Comparison of ENCODE assay signal across 18 cellular contexts in the genomic region with DNA sequence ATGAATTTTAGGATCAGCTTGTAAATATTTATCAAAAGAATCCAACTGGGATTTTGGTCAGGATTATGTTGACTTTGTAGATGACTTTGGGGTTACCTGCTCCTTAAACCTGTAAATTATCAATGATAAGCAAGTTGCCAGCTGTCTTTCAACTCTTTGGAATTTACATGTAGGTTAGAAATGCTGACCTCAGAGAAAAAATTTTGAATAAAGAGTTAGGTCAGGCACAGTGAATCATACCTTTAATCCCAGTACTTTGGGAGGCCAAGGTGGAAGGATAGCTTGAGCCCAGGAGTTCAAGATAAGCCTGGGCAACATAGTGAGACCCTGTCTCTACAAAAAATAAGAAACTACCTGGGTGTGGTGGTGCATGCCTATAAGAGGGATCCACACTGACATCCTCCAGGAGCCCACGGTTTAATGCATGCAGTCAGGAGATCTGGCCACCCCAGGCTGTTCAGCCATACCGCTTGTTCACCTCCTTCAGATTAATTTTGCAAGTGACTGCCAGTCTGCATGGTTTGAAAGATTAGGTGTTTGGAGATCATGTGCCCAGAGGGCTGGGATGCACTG.
A peak's percentile ranks its signal among the peaks of the same experiment; 100 is the strongest.
DNase-seq lines count a peak whose midpoint lies in the region; ATAC-seq and TF ChIP-seq lines count a peak whose summit lies in the region.
"Had no signal": no experiment of that assay in that cellular context is flagged by ENCODE, and none has a peak within 500 bp of the region (broad histone marks: within the 10 kb centered on the region; RNA-seq: fewer than 3 reads in every experiment).

No MANE protein-coding gene starts in this region.

- H3K9me3 Mint-ChIP-seq in neural crest cell, result no peaks in the 10 kb centered on the region
- peaks cover 3 to 4% of the 10 kb centered on the region in 2 donors for H3K9me3 Mint-ChIP-seq in stimulated activated naive B cell treated with anti-CD40 and anti-IgM and Interleukin-4, amounts not matched to agents 10 μg/mL and 1 μg/mL and 100 μg/mL, for 72 hours

- H3K4me3 ChIP-seq in heart right ventricle, result no peak overlapping the region
- no peak overlapping the region for H3K4me3 ChIP-seq in adrenal gland
- H3K4me3 ChIP-seq in thoracic aorta, result no peak overlapping the region
- H3K4me3 ChIP-seq: BLaER1, GM12878 had no signal

- H3K4me3 Mint-ChIP-seq in neural crest cell, result peak overlapping the region; percentile 69
- H3K4me3 Mint-ChIP-seq in stimulated activated naive B cell treated with anti-CD40 and anti-IgM and Interleukin-4, amounts not matched to agents 10 μg/mL and 1 μg/mL and 100 μg/mL, for 72 hours, result no peak overlapping the region

- peaks cover 7% of the 10 kb centered on the region for H3K36me3 Mint-ChIP-seq in neural crest cell (ENCODE audit: low read depth)
- peaks cover 8 to 12% of the 10 kb centered on the region in 2 donors for H3K36me3 Mint-ChIP-seq in stimulated activated naive B cell treated with anti-CD40 and anti-IgM and Interleukin-4, amounts not matched to agents 10 μg/mL and 1 μg/mL and 100 μg/mL, for 72 hours

- intact Hi-C loops in heart right ventricle (cut with DNase I) (loop anchor here in 5 of 10 donors (5.0 to 10.0 kb wide), 5 partner anchors 53 to 153 kb away; partner anchors contain the start of gene VAPA (in 2 of the 5)), cardiac septum (cut with DNase I) (no loop called here), adrenal gland (cut with DNase I) (loop anchor here in 1 of 2 donors (10.0 kb wide), 1 partner anchor 73 kb away; no protein-coding TSS in a partner anchor)

- H3K9me3 ChIP-seq in heart right ventricle (peaks cover 0 to 3% (median 0%) of the 10 kb centered on the region in 11 donors), adrenal gland (replicated peaks in 1 of 3) (no peaks in the 10 kb centered on the region), thoracic aorta (no peaks in the 10 kb centered on the region)

- H3K4me1 Mint-ChIP-seq in neural crest cell, result peaks cover 51% of the 10 kb centered on the region
- no peaks in the 10 kb centered on the region for H3K4me1 Mint-ChIP-seq in stimulated activated naive B cell treated with anti-CD40 and anti-IgM and Interleukin-4, amounts not matched to agents 10 μg/mL and 1 μg/mL and 100 μg/mL, for 72 hours

- H3K27ac ChIP-seq in heart right ventricle (peak overlapping the region in 6 of 10 donors; percentile 6 to 92 (median 86)), adrenal gland (peak overlapping the region; percentile 22 to 91 (median 88)), thoracic aorta (peak overlapping the region; percentile 57 to 73)
- H3K27ac ChIP-seq: BLaER1, KMS-11 had no signal

- 70 to 73% methylated on average over 2 of the region's 2 CpGs for WGBS in heart right ventricle, 2 donors
- WGBS in adrenal gland, 4 donors, result 86 to 100% (median 90%) methylated on average over 2 of the region's 2 CpGs

- H3K27me3 ChIP-seq in heart right ventricle (no peaks in the 10 kb centered on the region), adrenal gland (no peaks in the 10 kb centered on the region), thoracic aorta (replicated peaks; ENCODE audit: insufficient read depth) (no peaks in the 10 kb centered on the region)
- H3K27me3 ChIP-seq: BLaER1 had no signal

- DNase-seq in heart right ventricle (no peak), cardiac septum (ENCODE audit: low spot score) (no peak), adrenal gland (no peak), neural crest cell (ENCODE audit: low read depth, low spot score) (no peak), thoracic aorta (ENCODE audit: low spot score) (no peak), occipital lobe (lab: John Stamatoyannopoulos, UW) (no peak), GM19240 (ENCODE audit: insufficient read length, low spot score) (no peak)
- no peak for DNase-seq in stimulated activated naive B cell treated with anti-CD40 and anti-IgM and Interleukin-4, amounts not matched to agents 10 μg/mL and 1 μg/mL and 100 μg/mL, for 72 hours
- DNase-seq: 8988T, GDM1, NCI-H1436, NCI-H2081, NCI-H510A, NCI-H82 had no signal

- TF ChIP-seq POLR2A in adrenal gland (IDR thresholded peaks at IDR 0.05), result no peak

- H3K36me3 ChIP-seq in heart right ventricle (peaks cover 0 to 11% (median 0%) of the 10 kb centered on the region in 9 donors), adrenal gland (replicated peaks in 1 of 2) (no peaks in the 10 kb centered on the region), thoracic aorta (no peaks in the 10 kb centered on the region)
- H3K36me3 ChIP-seq: BLaER1 had no signal

- H3K4me1 ChIP-seq in heart right ventricle (peaks cover 7 to 41% (median 23%) of the 10 kb centered on the region in 9 donors), adrenal gland (replicated peaks in 1 of 2) (peaks cover 24 to 44% of the 10 kb centered on the region in 2 donors), thoracic aorta (ENCODE audit: control insufficient read depth in 1 of 2, low read depth in 2 of 2) (peaks cover 19 to 34% of the 10 kb centered on the region in 2 donors)

- no peaks in the 10 kb centered on the region for H3K27me3 Mint-ChIP-seq in neural crest cell (ENCODE audit: low read depth)
- peaks cover 11 to 18% of the 10 kb centered on the region in 2 donors for H3K27me3 Mint-ChIP-seq in stimulated activated naive B cell treated with anti-CD40 and anti-IgM and Interleukin-4, amounts not matched to agents 10 μg/mL and 1 μg/mL and 100 μg/mL, for 72 hours

- TF ChIP-seq CTCF in heart right ventricle (IDR thresholded peaks at IDR 0.05), result no peak
- TF ChIP-seq CTCF in adrenal gland (IDR thresholded peaks at IDR 0.05), result no peak
- TF ChIP-seq CTCF in neural crest cell (conservative IDR thresholded peaks at IDR 0.05), result no peak
- no peak for TF ChIP-seq CTCF in thoracic aorta (IDR thresholded peaks at IDR 0.05)

- peak overlapping the region; percentile 97 for H3K27ac Mint-ChIP-seq in neural crest cell (ENCODE audit: unreplicated experiment)
- no peak overlapping the region for H3K27ac Mint-ChIP-seq in stimulated activated naive B cell treated with anti-CD40 and anti-IgM and Interleukin-4, amounts not matched to agents 10 μg/mL and 1 μg/mL and 100 μg/mL, for 72 hours

- ATAC-seq in heart right ventricle (no peak), thoracic aorta (ENCODE audit: insufficient number of reproducible peaks, low FRiP score, low read depth) (no peak)
- no peak for ATAC-seq in stimulated activated naive B cell treated with anti-CD40 and anti-IgM and Interleukin-4, amounts not matched to agents 10 μg/mL and 1 μg/mL and 100 μg/mL, for 72 hours (replicated peaks)
- ATAC-seq: GM12878, Right ventricle myocardium inferior had no signal
